Comparison of ENCODE assay signal across 16 cellular contexts in genomic region chr11:131696584-131697120, GRCh38.
"Had no signal": no experiment of that assay in that cellular context is flagged by ENCODE, and none has a peak within 500 bp of the region (broad histone marks: within the 10 kb centered on the region; RNA-seq: fewer than 3 reads in every experiment).

No MANE protein-coding gene starts in this region.

- H3K4me3 Mint-ChIP-seq: activated CD4-positive, alpha-beta T cell treated with anti-CD3 and anti-CD28 coated beads for 36 hours; activated CD8-positive, alpha-beta T cell treated with anti-CD3 and anti-CD28 coated beads, Interleukin-2, amount 10 ng/mL, durations not matched to agents 7 days and 5 days; memory B cell; naive thymus-derived CD8-positive, alpha-beta T cell; T-helper 17 cell had no signal

- H3K9me3 ChIP-seq: left ventricle myocardium inferior, neutrophil, right atrium auricular region, transverse colon had no signal

- H3K4me3 ChIP-seq: left ventricle myocardium inferior, right atrium auricular region, transverse colon had no signal

- H3K27ac Mint-ChIP-seq: activated CD4-positive, alpha-beta T cell treated with anti-CD3 and anti-CD28 coated beads for 36 hours; activated CD8-positive, alpha-beta T cell treated with anti-CD3 and anti-CD28 coated beads, Interleukin-2, amount 10 ng/mL, durations not matched to agents 7 days and 5 days; activated naive CD4-positive, alpha-beta T cell treated with anti-CD3 and anti-CD28 coated beads, Interleukin-2, amount 50 U/mL, for 72 hours; memory B cell; naive thymus-derived CD8-positive, alpha-beta T cell; T-helper 17 cell had no signal

- H3K36me3 Mint-ChIP-seq: activated naive CD4-positive, alpha-beta T cell treated with anti-CD3 and anti-CD28 coated beads, Interleukin-2, amount 50 U/mL, for 72 hours; memory B cell had no signal

- H3K4me1 Mint-ChIP-seq: activated CD4-positive, alpha-beta T cell treated with anti-CD3 and anti-CD28 coated beads for 36 hours had no signal

- DNase-seq: activated CD4-positive, alpha-beta T cell treated with anti-CD3 and anti-CD28 coated beads for 36 hours; activated CD8-positive, alpha-beta memory T cell treated with anti-CD3 and anti-CD28 coated beads, Interleukin-2, amount 50 U/mL, for 4 hours; activated CD8-positive, alpha-beta T cell treated with anti-CD3 and anti-CD28 coated beads, Interleukin-2, amount 10 ng/mL, durations not matched to agents 7 days and 5 days; activated effector memory CD4-positive, alpha-beta T cell treated with anti-CD3 and anti-CD28 coated beads, Interleukin-2, amount 50 U/mL, for 16 hours; activated T-cell treated with anti-CD3 and anti-CD28 coated beads, Interleukin-2, amount 50 U/mL, for 48 hours; left ventricle myocardium inferior; naive thymus-derived CD8-positive, alpha-beta T cell; stimulated activated CD4-positive, alpha-beta T cell treated with anti-CD3 and anti-CD28 coated beads, Interleukin-2, amount 100 ng/mL, for 48 hours; stimulated activated naive CD4-positive, alpha-beta T cell; substantia nigra; T-helper 17 cell; transverse colon had no signal

- H3K27me3 ChIP-seq: right atrium auricular region, transverse colon had no signal

- H3K27ac ChIP-seq: left ventricle myocardium inferior, neutrophil, right atrium auricular region, transverse colon had no signal

- ATAC-seq: activated CD4-positive, alpha-beta T cell treated with anti-CD3 and anti-CD28 coated beads for 36 hours; activated CD8-positive, alpha-beta T cell treated with anti-CD3 and anti-CD28 coated beads, Interleukin-2, amount 10 ng/mL, durations not matched to agents 7 days and 5 days; activated naive CD4-positive, alpha-beta T cell treated with anti-CD3 and anti-CD28 coated beads, Interleukin-2, amount 50 U/mL, for 72 hours; naive thymus-derived CD8-positive, alpha-beta T cell; T-helper 17 cell had no signal

- H3K36me3 ChIP-seq: left ventricle myocardium inferior, neutrophil, right atrium auricular region, transverse colon had no signal
